Comparison of ENCODE assay signal across 27 cellular contexts in genomic region chr2:58194451-58194850, GRCh38. TPM values are rescaled to one million over a fixed set of nuclear protein-coding genes. Genes with fewer than 3 reads are reported as not detected.
DNase-seq lines count a peak whose midpoint lies in the region; ATAC-seq and TF ChIP-seq lines count a peak whose summit lies in the region.
"Had no signal": no experiment of that assay in that cellular context is flagged by ENCODE, and none has a peak within 500 bp of the region (broad histone marks: within the 10 kb centered on the region; RNA-seq: fewer than 3 reads in every experiment).

No MANE protein-coding gene starts in this region.

- H3F3A ChIP-seq in PC-9 (ENCODE audit: insufficient read depth, low read depth): no peaks in the 10 kb centered on the region

- no peaks in the 10 kb centered on the region for H3K27me3 Mint-ChIP-seq in WTC11 (ENCODE audit: low read depth)
- no peaks in the 10 kb centered on the region for H3K27me3 Mint-ChIP-seq in osteocyte (ENCODE audit: unreplicated experiment)
- H3K27me3 Mint-ChIP-seq: activated B cell treated with CpG ODN at 0.5 μM for 24 hours; activated naive CD8-positive, alpha-beta T cell; CD4-positive, alpha-beta T cell; stimulated activated naive B cell treated with anti-CD40 and anti-IgM and Interleukin-4, amounts not matched to agents 10 μg/mL and 1 μg/mL and 100 μg/mL, for 72 hours had no signal

- TF ChIP-seq RAD21 in Ishikawa (IDR thresholded peaks at IDR 0.05; ENCODE audit: low read depth): no peak

- no peaks in the 10 kb centered on the region for H4K20me1 ChIP-seq in PC-9 (ENCODE audit: insufficient read depth)

- H3K27ac Mint-ChIP-seq in WTC11 (no peak overlapping the region), osteocyte (ENCODE audit: unreplicated experiment) (no peak overlapping the region)
- H3K27ac Mint-ChIP-seq: activated B cell treated with CpG ODN at 0.5 μM for 24 hours; activated naive CD8-positive, alpha-beta T cell; activated T-helper 2 cell treated with anti-CD3 and anti-CD28 coated beads, Interferon-gamma antibody, Interleukin-2, Interleukin-4, amounts not matched to agents 10 μg/mL and 5 μg/mL and 100 μg/mL, durations not matched to agents 14 hours and 24 hours and 36 hours; CD4-positive, alpha-beta T cell; stimulated activated naive B cell treated with anti-CD40 and anti-IgM and Interleukin-4, amounts not matched to agents 10 μg/mL and 1 μg/mL and 100 μg/mL, for 72 hours had no signal

- intact Hi-C loops in PC-9 (cut with micrococcal nuclease; ENCODE audit: unreplicated experiment): no loop called here

- CTCF ChIA-PET in WTC11 (lab: Charles Lee) (no interaction called here), PC-9 (lab: Charles Lee) (no interaction called here)

- no peak overlapping the region for H3K27ac ChIP-seq in PC-9
- H3K27ac ChIP-seq: body of pancreas, coronary artery, esophagus squamous epithelium, gastrocnemius medialis, RWPE1, thoracic aorta had no signal

- TF ChIP-seq EP300 in Ishikawa (IDR thresholded peaks at IDR 0.05; ENCODE audit: borderline replicate concordance): no peak

- no peaks in the 10 kb centered on the region for H3K9me2 ChIP-seq in PC-9 (ENCODE audit: insufficient read depth)

- no peaks in the 10 kb centered on the region for H3K9me3 ChIP-seq in PC-9 (ENCODE audit: insufficient read depth, low read depth)
- H3K9me3 ChIP-seq: body of pancreas, esophagus squamous epithelium, gastrocnemius medialis, thoracic aorta had no signal

- no peak overlapping the region for H2AFZ ChIP-seq in PC-9

- H3K9me3 Mint-ChIP-seq in WTC11 (no peaks in the 10 kb centered on the region), osteocyte (ENCODE audit: unreplicated experiment) (no peaks in the 10 kb centered on the region)
- H3K9me3 Mint-ChIP-seq: activated B cell treated with CpG ODN at 0.5 μM for 24 hours; activated T-helper 2 cell treated with anti-CD3 and anti-CD28 coated beads, Interferon-gamma antibody, Interleukin-2, Interleukin-4, amounts not matched to agents 10 μg/mL and 5 μg/mL and 100 μg/mL, durations not matched to agents 14 hours and 24 hours and 36 hours; CD4-positive, alpha-beta T cell; stimulated activated naive B cell treated with anti-CD40 and anti-IgM and Interleukin-4, amounts not matched to agents 10 μg/mL and 1 μg/mL and 100 μg/mL, for 72 hours had no signal

- ATAC-seq in WTC11 (peak; percentile 57), GM18861 (IDR thresholded peaks at IDR 0.05; ENCODE audit: unreplicated experiment) (no peak)
- ATAC-seq: body of pancreas; gastrocnemius medialis; stimulated activated naive B cell treated with anti-CD40 and anti-IgM and Interleukin-4, amounts not matched to agents 10 μg/mL and 1 μg/mL and 100 μg/mL, for 72 hours had no signal

- H3K36me3 ChIP-seq in PC-9 (ENCODE audit: low read depth): peaks cover 9% of the 10 kb centered on the region
- H3K36me3 ChIP-seq: gastrocnemius medialis had no signal

- peak; percentile 82 to 98 for DNase-seq in NCI-H2081 (lab: John Stamatoyannopoulos, UW)
- no peak for DNase-seq in WTC11 (ENCODE audit: low spot score)
- peak; percentile 2 for DNase-seq in myocyte (ENCODE audit: low read depth)
- no peak for DNase-seq in PC-9
- no peak for DNase-seq in osteocyte (ENCODE audit: extremely low spot score, unreplicated experiment)
- DNase-seq: activated B cell treated with CpG ODN at 0.5 μM for 24 hours; activated CD4-positive, alpha-beta T cell treated with anti-CD3 and anti-CD28 coated beads, Interleukin-2, amount 50 U/mL, for 4 hours; activated CD8-positive, alpha-beta memory T cell treated with anti-CD3 and anti-CD28 coated beads, Interleukin-2, amount 50 U/mL, for 4 hours; body of pancreas; CD4-positive, alpha-beta T cell; esophagus squamous epithelium; gastrocnemius medialis; hypothalamus; islet precursor cell; NCI-H1092 treated with DMSO at 0.1 percent for 48 hours; stimulated activated CD4-positive, alpha-beta T cell treated with anti-CD3 and anti-CD28 coated beads, Interleukin-2, amount 100 ng/mL, for 48 hours; stimulated activated naive B cell treated with anti-CD40 and anti-IgM and Interleukin-4, amounts not matched to agents 10 μg/mL and 1 μg/mL and 100 μg/mL, for 72 hours; T-helper 9 cell had no signal

- no peaks in the 10 kb centered on the region for H3K4me1 ChIP-seq in PC-9 (replicated peaks; ENCODE audit: insufficient read depth)
- H3K4me1 ChIP-seq: body of pancreas, esophagus squamous epithelium, gastrocnemius medialis had no signal

- H3K4me1 Mint-ChIP-seq in WTC11: no peaks in the 10 kb centered on the region
- no peaks in the 10 kb centered on the region for H3K4me1 Mint-ChIP-seq in osteocyte (ENCODE audit: unreplicated experiment)
- H3K4me1 Mint-ChIP-seq: activated B cell treated with CpG ODN at 0.5 μM for 24 hours; stimulated activated naive B cell treated with anti-CD40 and anti-IgM and Interleukin-4, amounts not matched to agents 10 μg/mL and 1 μg/mL and 100 μg/mL, for 72 hours had no signal

- H3K4me3 ChIP-seq in PC-9: no peak overlapping the region
- H3K4me3 ChIP-seq: body of pancreas, coronary artery, esophagus squamous epithelium, gastrocnemius medialis, lung, smooth muscle cell, thoracic aorta had no signal

- no peak overlapping the region for H3K4me3 Mint-ChIP-seq in WTC11
- H3K4me3 Mint-ChIP-seq in osteocyte (ENCODE audit: unreplicated experiment): no peak overlapping the region
- H3K4me3 Mint-ChIP-seq: activated B cell treated with CpG ODN at 0.5 μM for 24 hours; activated naive CD8-positive, alpha-beta T cell; CD4-positive, alpha-beta T cell; stimulated activated naive B cell treated with anti-CD40 and anti-IgM and Interleukin-4, amounts not matched to agents 10 μg/mL and 1 μg/mL and 100 μg/mL, for 72 hours had no signal

- POLR2A ChIA-PET in WTC11 (lab: Charles Lee): no interaction called here
- POLR2A ChIA-PET in PC-9 (lab: Charles Lee; ENCODE audit: unreplicated experiment): no interaction called here

- H3K27me3 ChIP-seq in PC-9 (ENCODE audit: insufficient read depth, low read depth): no peaks in the 10 kb centered on the region
- H3K27me3 ChIP-seq: body of pancreas, esophagus squamous epithelium, gastrocnemius medialis had no signal

- H3K79me2 ChIP-seq in PC-9 (ENCODE audit: low read depth): no peaks in the 10 kb centered on the region

- H3K36me3 Mint-ChIP-seq in WTC11: 0 out of 2 replicates have a peak, but pooled peaks cover 5% of the 10 kb centered on the region
- H3K36me3 Mint-ChIP-seq in osteocyte (ENCODE audit: unreplicated experiment): peaks cover 5% of the 10 kb centered on the region
- H3K36me3 Mint-ChIP-seq: activated naive CD8-positive, alpha-beta T cell had no signal

- no TSS peak for BruUV-seq in PC-9 (replicated peaks; lab: Mats Ljungman, UMichigan)

- TF ChIP-seq CTCF in WTC11 (IDR thresholded peaks at IDR 0.05): no peak
- TF ChIP-seq CTCF in PC-9 (conservative IDR thresholded peaks at IDR 0.05): no peak
- no peak for TF ChIP-seq CTCF in osteocyte (IDR thresholded peaks at IDR 0.05)

- H3K4me2 ChIP-seq in PC-9: no peak overlapping the region
- H3K4me2 ChIP-seq: smooth muscle cell had no signal

TF ChIP-seq in WTC11, 78 proteins besides CTCF, POLR2A, EP300 and RAD21 (continues in another document):
- TF ChIP-seq ARID4B (CRISPR knock-in tag; IDR thresholded peaks at IDR 0.05; ENCODE audit: borderline replicate concordance): no peak
- no peak for TF ChIP-seq GRHL2 (CRISPR knock-in tag; IDR thresholded peaks at IDR 0.05; ENCODE audit: insufficient replicate concordance, severe bottlenecking)
- TF ChIP-seq, protein P1, sequence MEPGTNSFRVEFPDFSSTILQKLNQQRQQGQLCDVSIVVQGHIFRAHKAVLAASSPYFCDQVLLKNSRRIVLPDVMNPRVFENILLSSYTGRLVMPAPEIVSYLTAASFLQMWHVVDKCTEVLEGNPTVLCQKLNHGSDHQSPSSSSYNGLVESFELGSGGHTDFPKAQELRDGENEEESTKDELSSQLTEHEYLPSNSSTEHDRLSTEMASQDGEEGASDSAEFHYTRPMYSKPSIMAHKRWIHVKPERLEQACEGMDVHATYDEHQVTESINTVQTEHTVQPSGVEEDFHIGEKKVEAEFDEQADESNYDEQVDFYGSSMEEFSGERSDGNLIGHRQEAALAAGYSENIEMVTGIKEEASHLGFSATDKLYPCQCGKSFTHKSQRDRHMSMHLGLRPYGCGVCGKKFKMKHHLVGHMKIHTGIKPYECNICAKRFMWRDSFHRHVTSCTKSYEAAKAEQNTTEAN (CRISPR knock-in tag; IDR thresholded peaks at IDR 0.05): no peak
- TF ChIP-seq NR1H2 (CRISPR knock-in tag; IDR thresholded peaks at IDR 0.05): no peak
- no peak for TF ChIP-seq NFATC4 (CRISPR knock-in tag; IDR thresholded peaks at IDR 0.05)
- TF ChIP-seq GTF2I (CRISPR knock-in tag; conservative IDR thresholded peaks at IDR 0.05): no peak
- TF ChIP-seq ZNF396 (CRISPR knock-in tag; IDR thresholded peaks at IDR 0.05; ENCODE audit: borderline replicate concordance): no peak

RNA-seq across cellular contexts. Expression of gene FANCL, which starts 46.7 kb away (rescaled TPM):
- total RNA-seq in WTC11 (2021): 38.8 to 44.4 TPM (median 41.5 TPM) in 3 replicates
- total RNA-seq in myocyte: 5.0 and 5.5 TPM in 2 replicates
- polyA plus RNA-seq in myocyte (2012): 3.7 TPM
- total RNA-seq in PC-9 (2021): 51.8 and 53.6 TPM in 2 replicates
- 14.6 and 15.3 TPM in 2 replicates for total RNA-seq in osteocyte

Comparison
In these comparisons a context has a peak if more than half of its experiments do, and no peak if none do; other contexts are left out.
1. DNase-seq: peak in NCI-H2081 (2 of 2) and myocyte (single experiment); none in WTC11 (single experiment), PC-9 (0 of 2) and osteocyte (single experiment).